Comparison of ENCODE assay signal across 10 cellular contexts in the genomic region with DNA sequence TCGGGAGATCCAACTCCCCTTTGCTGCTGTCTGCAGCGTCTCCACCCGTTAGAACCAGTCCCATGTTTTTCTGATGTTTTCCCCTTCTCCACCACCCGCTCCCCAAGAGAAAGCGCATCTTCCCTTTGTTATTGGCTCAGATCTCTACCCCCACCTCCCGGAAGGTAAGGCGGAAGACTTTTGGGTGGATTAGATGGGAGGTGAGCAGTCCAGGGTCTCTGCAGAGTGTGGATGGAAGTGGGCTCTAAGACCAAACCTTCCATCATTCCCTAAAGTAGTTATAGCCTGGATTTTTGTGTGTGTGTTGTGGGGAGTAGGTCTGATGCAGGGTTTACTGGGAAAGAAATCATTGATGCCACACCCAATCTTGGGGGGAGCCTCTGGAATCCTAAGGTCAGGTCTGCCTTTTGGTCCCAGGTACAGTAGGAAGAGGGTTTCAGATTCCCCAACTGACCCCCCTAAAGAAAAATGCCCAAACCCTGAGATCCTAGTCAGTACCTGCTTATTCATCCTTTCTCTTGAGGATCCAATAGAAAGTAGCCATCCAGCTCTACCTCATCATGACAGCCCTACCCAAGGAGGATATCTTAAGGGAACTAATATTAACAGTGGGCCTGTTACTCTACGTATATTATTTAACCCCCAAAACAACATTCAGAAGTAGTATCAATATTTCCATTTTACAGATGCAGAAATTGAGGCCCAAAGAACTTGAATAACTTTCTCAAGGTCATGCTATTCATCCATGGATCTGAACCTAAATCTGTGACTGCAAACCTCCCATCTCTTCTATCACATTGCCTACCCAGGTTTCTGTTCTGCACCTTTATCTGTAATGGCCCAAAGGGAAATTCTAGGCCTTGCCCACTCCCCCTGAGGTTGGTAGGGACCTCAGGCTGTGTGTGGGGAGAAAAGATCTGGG. TPM values are rescaled to one million over a fixed set of nuclear protein-coding genes. Genes with fewer than 3 reads are reported as not detected.
DNase-seq lines count a peak whose midpoint lies in the region; ATAC-seq and TF ChIP-seq lines count a peak whose summit lies in the region.
"Had no signal": no experiment of that assay in that cellular context is flagged by ENCODE, and none has a peak within 500 bp of the region (broad histone marks: within the 10 kb centered on the region; RNA-seq: fewer than 3 reads in every experiment).

No MANE protein-coding gene starts in this region.

- H4K20me1 ChIP-seq in neural progenitor cell (ENCODE audit: low read depth), result peaks cover 52% of the 10 kb centered on the region

- no peaks in the 10 kb centered on the region for H3K9me3 Mint-ChIP-seq in CD8-positive, alpha-beta T cell
- no peaks in the 10 kb centered on the region for H3K9me3 Mint-ChIP-seq in effector memory CD8-positive, alpha-beta T cell
- H3K9me3 Mint-ChIP-seq in neural progenitor cell, result no peaks in the 10 kb centered on the region

- no peaks in the 10 kb centered on the region for H3K27me3 Mint-ChIP-seq in CD8-positive, alpha-beta T cell (ENCODE audit: low read depth)
- H3K27me3 Mint-ChIP-seq in effector memory CD8-positive, alpha-beta T cell, result peaks cover 8 to 15% of the 10 kb centered on the region in 2 donors
- H3K27me3 Mint-ChIP-seq in neural progenitor cell (ENCODE audit: insufficient read depth, low read depth), result peaks cover 36% of the 10 kb centered on the region

- peak overlapping the region; percentile 60 for H3K4me3 ChIP-seq in CD8-positive, alpha-beta T cell (ENCODE audit: low read depth, low read length)
- H3K4me3 ChIP-seq in Panc1 (ENCODE audit: low read depth in 2 of 2, low read length in 2 of 2), result peak overlapping the region; percentile 58 to 59; a peak in 3 of 4 replicates
- peak overlapping the region; percentile 79 for H3K4me3 ChIP-seq in neural progenitor cell
- H3K4me3 ChIP-seq in right atrium auricular region, result no peak overlapping the region

- POLR2A ChIA-PET in CD8-positive, alpha-beta T cell (lab: Charles Lee), result no interaction called here
- POLR2A ChIA-PET in Panc1 (lab: Charles Lee), result no interaction called here

- no peaks in the 10 kb centered on the region for H3K27me3 ChIP-seq in CD8-positive, alpha-beta T cell (ENCODE audit: insufficient read depth, low read length)
- no peaks in the 10 kb centered on the region for H3K27me3 ChIP-seq in Panc1 (ENCODE audit: control insufficient read depth, insufficient read depth, low read length)
- peaks cover 24% of the 10 kb centered on the region for H3K27me3 ChIP-seq in neural progenitor cell
- peaks cover 3 to 17% of the 10 kb centered on the region in 2 donors for H3K27me3 ChIP-seq in right atrium auricular region

- intact Hi-C loops in CD8-positive, alpha-beta T cell (cut with DNase I, micrococcal nuclease), result no loop called here
- intact Hi-C loops in Panc1 (cut with micrococcal nuclease; ENCODE audit: unreplicated experiment), result no loop called here

- no peak for TF ChIP-seq CTCF in CD8-positive, alpha-beta T cell (IDR thresholded peaks at IDR 0.05)
- TF ChIP-seq CTCF in Panc1 (IDR thresholded peaks at IDR 0.05) (no peak), neural progenitor cell (IDR thresholded peaks at IDR 0.05) (no peak), right atrium auricular region (IDR thresholded peaks at IDR 0.05) (no peak)

- peaks cover 45% of the 10 kb centered on the region for H3F3A ChIP-seq in neural progenitor cell (ENCODE audit: low read depth)

- H3K4me1 Mint-ChIP-seq in CD8-positive, alpha-beta T cell (ENCODE audit: low read depth), result peaks cover 36% of the 10 kb centered on the region
- peaks cover 26 to 34% of the 10 kb centered on the region in 2 donors for H3K4me1 Mint-ChIP-seq in effector memory CD8-positive, alpha-beta T cell (ENCODE audit: low read depth in 2 of 2)
- H3K4me1 Mint-ChIP-seq in neural progenitor cell, result peaks cover 53% of the 10 kb centered on the region

- H3K4me3 Mint-ChIP-seq in CD8-positive, alpha-beta T cell, result peak overlapping the region; percentile 63
- peak overlapping the region; percentile 66 to 81 for H3K4me3 Mint-ChIP-seq in effector memory CD8-positive, alpha-beta T cell
- peak overlapping the region; percentile 87 for H3K4me3 Mint-ChIP-seq in neural progenitor cell

- H3K9ac ChIP-seq in neural progenitor cell, result no peak overlapping the region

- H3K27ac Mint-ChIP-seq in CD8-positive, alpha-beta T cell, result no peak overlapping the region
- H3K27ac Mint-ChIP-seq in effector memory CD8-positive, alpha-beta T cell, result peak overlapping the region; percentile 0 to 12
- H3K27ac Mint-ChIP-seq in neural progenitor cell, result no peak overlapping the region

- no peak for DNase-seq in CD8-positive, alpha-beta T cell
- no peak for DNase-seq in Panc1 (ENCODE audit: low read depth, low spot score)
- no peak for DNase-seq in effector memory CD8-positive, alpha-beta T cell
- DNase-seq in neural progenitor cell (ENCODE audit: low spot score), result no peak
- no peak for DNase-seq in hippocampal formation (lab: John Stamatoyannopoulos, UW)
- DNase-seq in right atrium auricular region (ENCODE audit: low spot score), result no peak
- DNase-seq: amniotic stem cell, EL had no signal

- H3K27ac ChIP-seq in CD8-positive, alpha-beta T cell (ENCODE audit: low read depth, low read length), result no peak overlapping the region
- H3K27ac ChIP-seq in Panc1 (ENCODE audit: low read length), result no peak overlapping the region
- no peak overlapping the region for H3K27ac ChIP-seq in neural progenitor cell
- no peak overlapping the region for H3K27ac ChIP-seq in right atrium auricular region

- peaks cover 25% of the 10 kb centered on the region for H3K4me1 ChIP-seq in CD8-positive, alpha-beta T cell (ENCODE audit: insufficient read depth, low read length)
- peaks cover 9% of the 10 kb centered on the region for H3K4me1 ChIP-seq in Panc1 (ENCODE audit: control insufficient read depth, insufficient read depth, low read length)
- H3K4me1 ChIP-seq in neural progenitor cell, result peaks cover 37% of the 10 kb centered on the region
- H3K4me1 ChIP-seq in right atrium auricular region, result peaks cover 0 to 21% of the 10 kb centered on the region in 2 donors

- in situ Hi-C loops in Panc1 (cut with HindIII; ENCODE audit: low pct_unique_long_range_greater_than_20kb, low sequenced_read_pairs), result no loop called here

- CTCF ChIA-PET in CD8-positive, alpha-beta T cell (lab: Charles Lee), result interaction anchor here (1.9 kb wide), 1 partner anchor 92 kb away, joined by 5 read pairs; no protein-coding TSS in a partner anchor
- CTCF ChIA-PET in Panc1 (lab: Charles Lee), result no interaction called here

- no peak for ATAC-seq in CD8-positive, alpha-beta T cell
- ATAC-seq in Panc1, result no peak
- no peak for ATAC-seq in effector memory CD8-positive, alpha-beta T cell (replicated peaks)
- ATAC-seq in GM19463 (IDR thresholded peaks at IDR 0.05; ENCODE audit: unreplicated experiment), result no peak
- no peak for ATAC-seq in GM21390 (IDR thresholded peaks at IDR 0.05; ENCODE audit: unreplicated experiment)

- H3K36me3 ChIP-seq in CD8-positive, alpha-beta T cell (ENCODE audit: insufficient read depth, low read length), result no peaks in the 10 kb centered on the region
- H3K36me3 ChIP-seq in Panc1 (ENCODE audit: control insufficient read depth, insufficient read depth, low read length) (peaks cover 2% of the 10 kb centered on the region; the same call in 1 of the 2 replicates), neural progenitor cell (no peaks in the 10 kb centered on the region), right atrium auricular region (no peaks in the 10 kb centered on the region)

- peaks cover 47% of the 10 kb centered on the region for H3K79me2 ChIP-seq in neural progenitor cell (ENCODE audit: low read depth)

- H3K4me2 ChIP-seq in neural progenitor cell, result peak overlapping the region; percentile 90

- peak overlapping the region; percentile 91 for H2AFZ ChIP-seq in neural progenitor cell (replicated peaks)

- BruUV-seq in Panc1 (replicated peaks; lab: Mats Ljungman, UMichigan), result no TSS peak

- peaks cover 3% of the 10 kb centered on the region for H3K36me3 Mint-ChIP-seq in CD8-positive, alpha-beta T cell
- H3K36me3 Mint-ChIP-seq in effector memory CD8-positive, alpha-beta T cell (ENCODE audit: insufficient read depth), result peaks cover 17% of the 10 kb centered on the region
- H3K36me3 Mint-ChIP-seq in neural progenitor cell, result no peaks in the 10 kb centered on the region

- no peaks in the 10 kb centered on the region for H3K9me3 ChIP-seq in CD8-positive, alpha-beta T cell (ENCODE audit: low read length)
- H3K9me3 ChIP-seq in Panc1 (ENCODE audit: control insufficient read depth, insufficient read depth, low read depth, low read length) (no peaks in the 10 kb centered on the region), neural progenitor cell (ENCODE audit: low read depth) (no peaks in the 10 kb centered on the region), right atrium auricular region (no peaks in the 10 kb centered on the region)

RNA-seq across cellular contexts. Expression of a gene that starts 1.0 kb away (rescaled TPM):
- under 1 TPM; 0.60 to 0.69 TPM for total RNA-seq in CD8-positive, alpha-beta T cell
- total RNA-seq in Panc1 (2021; ENCODE audit: unreplicated experiment), result 3.0 TPM
- 3.1 TPM for polyA plus RNA-seq in Panc1 (2012; ENCODE audit: insufficient read length)
- 7.9 and 8.6 TPM in 2 replicates for total RNA-seq in neural progenitor cell (ENCODE audit: low replicate concordance)
- total RNA-seq in right atrium auricular region, result under 1 TPM; 0.11 to 0.12 TPM

RNA-seq across cellular contexts. Expression of a gene that starts 3.9 kb away (rescaled TPM):
- total RNA-seq in CD8-positive, alpha-beta T cell, result 10 to 100 TPM; 39.2 to 43.3 TPM
- total RNA-seq in Panc1 (2021; ENCODE audit: unreplicated experiment) (97.6 TPM), neural progenitor cell (ENCODE audit: low replicate concordance) (147 and 192 TPM in 2 replicates), right atrium auricular region (100 to 1,000 TPM; 109 to 114 TPM)
- 109 TPM for polyA plus RNA-seq in Panc1 (2012; ENCODE audit: insufficient read length)

RNA-seq across cellular contexts. Expression of a gene that starts 28.3 kb away (rescaled TPM):
- 10 to 100 TPM; 52.9 to 70.5 TPM for total RNA-seq in CD8-positive, alpha-beta T cell
- 115 TPM for total RNA-seq in Panc1 (2021; ENCODE audit: unreplicated experiment)
- polyA plus RNA-seq in Panc1 (2012; ENCODE audit: insufficient read length), result 99.2 TPM
- total RNA-seq in neural progenitor cell (ENCODE audit: low replicate concordance), result 3.6 and 5.4 TPM in 2 replicates
- 10 to 100 TPM; 12.5 to 14.4 TPM for total RNA-seq in right atrium auricular region

RNA-seq across cellular contexts. Expression of a gene that starts 30.6 kb away (rescaled TPM):
- total RNA-seq in CD8-positive, alpha-beta T cell, result 100 to 1,000 TPM; 137 to 143 TPM
- total RNA-seq in Panc1 (2021; ENCODE audit: unreplicated experiment) (47.2 TPM), neural progenitor cell (ENCODE audit: low replicate concordance) (2.3 and 4.3 TPM in 2 replicates), right atrium auricular region (10 to 100 TPM; 19.8 to 25.0 TPM)
- polyA plus RNA-seq in Panc1 (2012; ENCODE audit: insufficient read length), result 24.6 TPM

RNA-seq across cellular contexts. Expression of a gene that starts 40.1 kb away (rescaled TPM):
- total RNA-seq in CD8-positive, alpha-beta T cell, result 10 to 100 TPM; 16.4 to 20.1 TPM
- total RNA-seq in Panc1 (2021; ENCODE audit: unreplicated experiment) (62.6 TPM), neural progenitor cell (ENCODE audit: low replicate concordance) (15.5 and 23.4 TPM in 2 replicates), right atrium auricular region (10 to 100 TPM; 22.1 to 25.2 TPM)
- polyA plus RNA-seq in Panc1 (2012; ENCODE audit: insufficient read length), result 41.7 TPM

Comparison
In these comparisons a context has a peak if more than half of its experiments do, and no peak if none do; other contexts are left out.
1. H3K4me3 ChIP-seq: peak in CD8-positive, alpha-beta T cell (single experiment), Panc1 (2 of 2) and neural progenitor cell (single experiment); none in right atrium auricular region (0 of 2).
2. H3K27ac Mint-ChIP-seq: peak in effector memory CD8-positive, alpha-beta T cell (2 of 2); none in CD8-positive, alpha-beta T cell (single experiment) and neural progenitor cell (single experiment).
3. Peak in every context shown above with its lines, with median percentiles within 50 percentile points of each other: H3K4me3 Mint-ChIP-seq.